ENCODE assay signal across 10 cellular contexts in genomic region chr15:94229591-94230365, GRCh38. TPM values are rescaled to one million over a fixed set of nuclear protein-coding genes. Genes with fewer than 3 reads are reported as not detected.
DNase-seq lines count a peak whose midpoint lies in the region; ATAC-seq and TF ChIP-seq lines count a peak whose summit lies in the region.
"Had no signal": no experiment of that assay in that cellular context is flagged by ENCODE, and none has a peak within 500 bp of the region (broad histone marks: within the 10 kb centered on the region; RNA-seq: fewer than 3 reads in every experiment).

No MANE protein-coding gene starts in this region.

- H3K27me3 ChIP-seq in Peyer's patch (no peaks in the 10 kb centered on the region), mammary epithelial cell (ENCODE audit: insufficient read depth, low read length) (no peaks in the 10 kb centered on the region)

- peak overlapping the region; percentile 94 for H3K4me2 ChIP-seq in mammary epithelial cell (ENCODE audit: insufficient read depth, low read depth, low read length)

- TF ChIP-seq CTCF in Peyer's patch (IDR thresholded peaks at IDR 0.05): no peak
- TF ChIP-seq CTCF in mammary epithelial cell (conservative IDR thresholded peaks at IDR 0.05 in 1 of 2, IDR thresholded peaks at IDR 0.05 in 1 of 2; ENCODE audit: extremely low read depth in 1 of 2, insufficient read depth in 1 of 2, low read depth in 1 of 2, low read length in 2 of 2): no peak
- TF ChIP-seq CTCF in foreskin fibroblast (IDR thresholded peaks at IDR 0.05; ENCODE audit: low read depth, low read length): no peak

- H3K9ac ChIP-seq in mammary epithelial cell (ENCODE audit: insufficient read depth, low read length): peak overlapping the region; percentile 97
- H3K9ac ChIP-seq: parathyroid adenoma had no signal

- dilution Hi-C loops in mammary epithelial cell (cut with HindIII; ENCODE audit: low sequenced_read_pairs): no loop called here

- CTCF ChIA-PET in mammary epithelial cell (lab: Charles Lee; ENCODE audit: low non-redundant PET): interaction anchor here (0.6 kb wide), 1 partner anchor 189 kb away, joined by 3 read pairs; no protein-coding TSS in a partner anchor

- H3K79me2 ChIP-seq in mammary epithelial cell (ENCODE audit: insufficient read depth, low read length): peaks cover 32% of the 10 kb centered on the region
- H3K79me2 ChIP-seq: parathyroid adenoma had no signal

- 59% methylated on average over 10 of the region's 10 CpGs for WGBS in mammary epithelial cell (ENCODE audit: low coverage, missing lambda C conversion rate)

- peak overlapping the region; percentile 68 for H2AFZ ChIP-seq in mammary epithelial cell (ENCODE audit: low read depth, low read length)

- TF ChIP-seq POLR2A in Peyer's patch (IDR thresholded peaks at IDR 0.05): no peak

- peak overlapping the region in 2 of 4 donors; percentile 31 to 81 for H3K4me3 ChIP-seq in Peyer's patch
- H3K4me3 ChIP-seq in mammary epithelial cell (replicated peaks in 1 of 3; ENCODE audit: insufficient read depth in 1 of 3, low read depth in 2 of 3, low read length in 3 of 3): peak overlapping the region in 2 of 3 experiments; percentile 61 to 88
- no peak overlapping the region for H3K4me3 ChIP-seq in foreskin fibroblast (ENCODE audit: low read depth in 1 of 2, low read length in 2 of 2)

- no TSS peak for BruUV-seq in mammary epithelial cell (replicated peaks; lab: Mats Ljungman, UMichigan)

- H3K36me3 ChIP-seq in Peyer's patch (no peaks in the 10 kb centered on the region), mammary epithelial cell (ENCODE audit: insufficient read depth, low read length) (no peaks in the 10 kb centered on the region)

- ATAC-seq in GM18873 (IDR thresholded peaks at IDR 0.05; ENCODE audit: low FRiP score, unreplicated experiment): peak; percentile 51
- ATAC-seq in HG02938 (IDR thresholded peaks at IDR 0.05; ENCODE audit: unreplicated experiment): peak; percentile 78

- peak overlapping the region; percentile 71 to 95 (median 86) for H3K27ac ChIP-seq in Peyer's patch
- peak overlapping the region; percentile 99 for H3K27ac ChIP-seq in mammary epithelial cell (ENCODE audit: insufficient read depth, low read depth, low read length)
- H3K27ac ChIP-seq: SK-N-MC had no signal

- H3K9me3 ChIP-seq in Peyer's patch: no peaks in the 10 kb centered on the region
- H3K9me3 ChIP-seq in mammary epithelial cell (replicated peaks; ENCODE audit: insufficient read depth, low read length): no peaks in the 10 kb centered on the region

- intact Hi-C loops in mammary epithelial cell (cut with micrococcal nuclease): loop anchor here (2.0 to 5.0 kb wide), 3 partner anchors 65 to 1427 kb away; no protein-coding TSS in a partner anchor

- DNase-seq in Peyer's patch (peak in 2 of 3 donors; percentile 49 to 61), mammary epithelial cell (peak; percentile 78), SIG-M5 treated with dmso at 0.1 percent for 504 hours (lab: John Stamatoyannopoulos, UW; ENCODE audit: unreplicated experiment) (no peak), foreskin fibroblast (no peak), NCI-H187 treated with DMSO at 0.1 percent for 48 hours (lab: John Stamatoyannopoulos, UW) (no peak)
- peak; percentile 36 for DNase-seq in stimulated activated CD8-positive, alpha-beta memory T cell treated with anti-CD3 and anti-CD28 coated beads, Interleukin-4, amount 100 ng/mL, for 24 hours (ENCODE audit: low read depth)

- in situ Hi-C loops in mammary epithelial cell (cut with MboI; ENCODE audit: low sequenced_read_pairs in 2 of 2): loop anchor here in 1 of 2 donors (10.0 kb wide), 2 partner anchors 55 to 65 kb away; no protein-coding TSS in a partner anchor

- peaks cover 0 to 22% (median 7%) of the 10 kb centered on the region in 4 donors for H3K4me1 ChIP-seq in Peyer's patch
- peaks cover 35% of the 10 kb centered on the region for H3K4me1 ChIP-seq in mammary epithelial cell (ENCODE audit: insufficient read depth, low read length)
- H3K4me1 ChIP-seq: parathyroid adenoma had no signal

- no peaks in the 10 kb centered on the region for H4K20me1 ChIP-seq in mammary epithelial cell (ENCODE audit: insufficient read depth, low read length)

RNA-seq across cellular contexts. Expression of gene MCTP2, which starts 1.6 kb away (rescaled TPM):
- 100 to 1,000 TPM in 1 of 4 donors, 10 to 100 TPM in 3; 40.8 to 241 (median 74.0) TPM for total RNA-seq in Peyer's patch
- total RNA-seq in mammary epithelial cell: 10 to 100 TPM; 24.5 to 28.0 TPM
- 19.5 TPM for polyA plus RNA-seq in mammary epithelial cell
- 21.3 TPM for polyA minus RNA-seq in mammary epithelial cell

Comparison
In these comparisons a context has a peak if more than half of its experiments do, and no peak if none do; other contexts are left out.
1. DNase-seq: peak in Peyer's patch (2 of 3), mammary epithelial cell (single experiment) and stimulated activated CD8-positive, alpha-beta memory T cell treated with anti-CD3 and anti-CD28 coated beads, Interleukin-4, amount 100 ng/mL, for 24 hours (single experiment); none in SIG-M5 treated with dmso at 0.1 percent for 504 hours (single experiment), foreskin fibroblast (0 of 2) and NCI-H187 treated with DMSO at 0.1 percent for 48 hours (single experiment).
2. H3K4me3 ChIP-seq: peak in mammary epithelial cell (2 of 3); none in foreskin fibroblast (0 of 2).